ENCODE assay signal across 8 cellular contexts in the genomic region with DNA sequence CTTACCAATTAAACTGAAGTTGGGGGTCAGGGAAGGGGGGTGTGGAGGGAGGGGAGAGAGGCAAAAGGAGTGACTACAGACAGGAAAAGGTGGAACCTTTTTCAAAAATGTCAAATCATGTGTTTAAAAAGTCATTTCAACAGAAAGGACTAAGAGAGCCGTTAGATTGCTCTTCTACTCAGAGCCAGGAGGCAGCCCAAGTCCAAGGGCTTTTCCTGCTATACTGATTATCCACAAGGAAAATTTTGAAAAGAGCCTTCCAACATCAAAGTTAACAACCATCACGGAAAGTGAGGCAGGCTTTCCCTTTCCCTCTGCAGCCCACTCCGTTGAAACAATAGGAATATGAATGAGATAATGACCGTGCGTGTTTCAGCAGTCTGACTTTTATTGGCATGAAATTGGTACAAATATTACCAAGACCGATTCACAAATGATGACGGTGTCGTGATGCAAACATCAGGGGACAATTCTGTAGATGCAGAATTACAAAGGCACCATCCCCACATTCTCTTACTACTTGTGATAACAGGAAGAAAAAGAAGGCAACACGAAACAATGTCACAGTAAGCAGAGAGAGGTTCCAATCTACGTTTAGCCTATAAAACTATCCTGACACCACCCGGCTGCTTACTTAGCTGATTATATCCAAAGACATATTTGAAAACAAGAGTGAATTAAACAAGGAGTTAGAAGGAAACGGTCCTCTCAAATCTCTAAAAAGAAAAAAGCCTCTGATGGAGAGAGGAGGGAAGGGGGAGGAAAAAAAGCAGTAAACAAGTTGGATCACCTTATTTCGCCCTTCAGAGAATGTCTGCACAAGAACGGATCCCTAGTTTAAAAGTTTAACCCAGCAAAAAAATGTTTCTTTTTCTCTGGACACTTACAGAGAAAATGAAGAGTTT.
A peak's percentile ranks its signal among the peaks of the same experiment; 100 is the strongest.
DNase-seq lines count a peak whose midpoint lies in the region; ATAC-seq, FAIRE-seq and TF ChIP-seq lines count a peak whose summit lies in the region.

No MANE protein-coding gene starts in this region.

- CTCF ChIA-PET in CD4-positive, alpha-beta memory T cell (lab: Charles Lee; ENCODE audit: partially characterized antibody), result interaction anchor here (0.7 to 1.4 kb wide), 3 partner anchors 9 to 314 kb away, joined by 3 to 4 read pairs (median 3); no protein-coding TSS in a partner anchor

- intact Hi-C loops in CD4-positive, alpha-beta memory T cell (cut with micrococcal nuclease), result loop anchor here (1.0 to 10.0 kb wide), 9 partner anchors 43 to 455 kb away; a partner anchor contains a TSS
- intact Hi-C loops in pancreas (cut with DNase I), result loop anchor here in 1 of 3 donors (10.0 kb wide), 1 partner anchor 55 kb away; no protein-coding TSS in a partner anchor

- no peak for FAIRE-seq in pancreas (lab: Jason Lieb, UNC)

- peak overlapping the region; percentile 59 to 90 for H3K4me3 ChIP-seq in CD4-positive, alpha-beta memory T cell (ENCODE audit: low read length in 2 of 2)
- H3K4me3 ChIP-seq in HUES48 (ENCODE audit: low read depth, low read length) (peak overlapping the region; percentile 44), pancreas (peak overlapping the region; percentile 17 to 48 (median 36))

- H3K36me3 Mint-ChIP-seq in CD4-positive, alpha-beta memory T cell, result peaks cover 1 to 36% of the 10 kb centered on the region in 2 donors
- peaks cover 10 to 11% of the 10 kb centered on the region in 2 donors for H3K36me3 Mint-ChIP-seq in activated T-cell treated with anti-CD3 and anti-CD28 coated beads, Interleukin-2, amount 50 U/mL, for 72 hours (ENCODE audit: insufficient read depth in 2 of 2)

- H3K27me3 Mint-ChIP-seq in CD4-positive, alpha-beta memory T cell, result no peaks in the 10 kb centered on the region
- no peaks in the 10 kb centered on the region for H3K27me3 Mint-ChIP-seq in activated T-cell treated with anti-CD3 and anti-CD28 coated beads, Interleukin-2, amount 50 U/mL, for 72 hours (ENCODE audit: low read depth)

- H3K4me3 Mint-ChIP-seq in CD4-positive, alpha-beta memory T cell, result peak overlapping the region; percentile 90 to 99 (median 94)
- peak overlapping the region; percentile 88 to 97 for H3K4me3 Mint-ChIP-seq in activated T-cell treated with anti-CD3 and anti-CD28 coated beads, Interleukin-2, amount 50 U/mL, for 72 hours

- no peak for TF ChIP-seq CTCF in pancreas (IDR thresholded peaks at IDR 0.05)

- peaks cover 80% of the 10 kb centered on the region for H3K4me1 ChIP-seq in CD4-positive, alpha-beta memory T cell (ENCODE audit: insufficient read depth, low read length)
- H3K4me1 ChIP-seq in HUES48 (ENCODE audit: control insufficient read depth, insufficient read depth, low read length), result peaks cover 78% of the 10 kb centered on the region
- H3K4me1 ChIP-seq in pancreas, result peaks cover 23 to 50% (median 30%) of the 10 kb centered on the region in 3 donors

- peaks cover 0 to 3% (median 0%) of the 10 kb centered on the region in 8 donors for H3K9me3 Mint-ChIP-seq in CD4-positive, alpha-beta memory T cell
- no peaks in the 10 kb centered on the region for H3K9me3 Mint-ChIP-seq in activated T-cell treated with anti-CD3 and anti-CD28 coated beads, Interleukin-2, amount 50 U/mL, for 72 hours

- no peaks in the 10 kb centered on the region for H3K36me3 ChIP-seq in CD4-positive, alpha-beta memory T cell (ENCODE audit: insufficient read depth, low read length)
- no peaks in the 10 kb centered on the region for H3K36me3 ChIP-seq in HUES48 (ENCODE audit: control insufficient read depth, insufficient read depth, low read length)
- H3K36me3 ChIP-seq in pancreas, result no peaks in the 10 kb centered on the region

- WGBS in pancreas, 2 donors, result 0 to 1% methylated on average over 14 of the region's 14 CpGs

- peak; percentile 50 to 65 (median 60) for DNase-seq in CD4-positive, alpha-beta memory T cell
- DNase-seq in activated T-cell treated with anti-CD3 and anti-CD28 coated beads, Interleukin-2, amount 50 U/mL, for 72 hours, result no peak
- DNase-seq in foreskin melanocyte (peak; percentile 48), pancreas (no peak)
- DNase-seq in stimulated activated CD4-positive, alpha-beta T cell treated with anti-CD3 and anti-CD28 coated beads, Interleukin-2, amount 100 ng/mL, for 48 hours, result no peak

- peak overlapping the region; percentile 87 for H3K27ac ChIP-seq in CD4-positive, alpha-beta memory T cell (ENCODE audit: low read depth, low read length)
- H3K27ac ChIP-seq in HUES48 (ENCODE audit: low read depth, low read length) (peak overlapping the region; percentile 89), pancreas (peak overlapping the region; percentile 71 to 90 (median 82))

- H3K4me1 Mint-ChIP-seq in CD4-positive, alpha-beta memory T cell, result peaks cover 43 to 92% (median 64%) of the 10 kb centered on the region in 4 donors
- peaks cover 73% of the 10 kb centered on the region for H3K4me1 Mint-ChIP-seq in activated T-cell treated with anti-CD3 and anti-CD28 coated beads, Interleukin-2, amount 50 U/mL, for 72 hours (ENCODE audit: low read depth)

- POLR2A ChIA-PET in CD4-positive, alpha-beta memory T cell (lab: Charles Lee; ENCODE audit: partially characterized antibody), result interaction anchor here (0.9 to 5.2 kb wide), 30 partner anchors 9 to 368 kb away, joined by 3 to 75 read pairs (median 5); no protein-coding TSS in a partner anchor

- no peaks in the 10 kb centered on the region for H3K27me3 ChIP-seq in CD4-positive, alpha-beta memory T cell (ENCODE audit: insufficient read depth, low read length)
- no peaks in the 10 kb centered on the region for H3K27me3 ChIP-seq in HUES48 (ENCODE audit: control insufficient read depth, insufficient read depth, low read length)
- H3K27me3 ChIP-seq in pancreas, result no peaks in the 10 kb centered on the region

- peak in 1 of 2 donors; percentile 7 for ATAC-seq in activated T-cell treated with anti-CD3 and anti-CD28 coated beads, Interleukin-2, amount 50 U/mL, for 72 hours (replicated peaks in 1 of 2)
- peak; percentile 13 to 21 (median 20) for ATAC-seq in pancreas
- ATAC-seq in GM19397 (IDR thresholded peaks at IDR 0.05; ENCODE audit: unreplicated experiment), result no peak
- ATAC-seq in HG03108 (IDR thresholded peaks at IDR 0.05; ENCODE audit: unreplicated experiment), result no peak

- peak overlapping the region; percentile 32; the same call in 1 of the 2 replicates for H3K9ac ChIP-seq in HUES48 (ENCODE audit: low read depth, low read length)

- no peaks in the 10 kb centered on the region for H3K9me3 ChIP-seq in CD4-positive, alpha-beta memory T cell (ENCODE audit: control insufficient read depth in 1 of 2, low read length in 2 of 2)
- H3K9me3 ChIP-seq in HUES48 (ENCODE audit: control insufficient read depth, insufficient read depth, low read length), result no peaks in the 10 kb centered on the region
- H3K9me3 ChIP-seq in pancreas, result no peaks in the 10 kb centered on the region

- peak overlapping the region; percentile 93 to 98 (median 97) for H3K27ac Mint-ChIP-seq in CD4-positive, alpha-beta memory T cell
- H3K27ac Mint-ChIP-seq in activated T-cell treated with anti-CD3 and anti-CD28 coated beads, Interleukin-2, amount 50 U/mL, for 72 hours, result peak overlapping the region; percentile 98

Comparison
In these comparisons a context has a peak if more than half of its experiments do, and no peak if none do; other contexts are left out.
1. DNase-seq: peak in CD4-positive, alpha-beta memory T cell (5 of 5) and foreskin melanocyte (single experiment); none in activated T-cell treated with anti-CD3 and anti-CD28 coated beads, Interleukin-2, amount 50 U/mL, for 72 hours (0 of 2), pancreas (0 of 6) and stimulated activated CD4-positive, alpha-beta T cell treated with anti-CD3 and anti-CD28 coated beads, Interleukin-2, amount 100 ng/mL, for 48 hours (0 of 2).
2. ATAC-seq: peak in pancreas (4 of 4); none in GM19397 (single experiment) and HG03108 (single experiment).
3. Peak in every context shown above with its lines, with median percentiles within 50 percentile points of each other: H3K27ac ChIP-seq and H3K4me3 ChIP-seq.